In genomic region chr2:217890445-217890844, GRCh38 we compare ENCODE assay signal across 10 cellular contexts.
DNase-seq lines count a peak whose midpoint lies in the region; ATAC-seq, FAIRE-seq and TF ChIP-seq lines count a peak whose summit lies in the region.
"Had no signal": no experiment of that assay in that cellular context is flagged by ENCODE, and none has a peak within 500 bp of the region (broad histone marks: within the 10 kb centered on the region; RNA-seq: fewer than 3 reads in every experiment).

No MANE protein-coding gene starts in this region.

- TF ChIP-seq CTCF in astrocyte (IDR thresholded peaks at IDR 0.05; ENCODE audit: insufficient read depth, low read depth, low read length) (peak; percentile 27), hepatocyte (IDR thresholded peaks at IDR 0.05; ENCODE audit: poor library complexity) (peak; percentile 28), smooth muscle cell (IDR thresholded peaks at IDR 0.05; ENCODE audit: borderline replicate concordance, insufficient read depth, poor library complexity, severe bottlenecking) (peak; percentile 14)
- TF ChIP-seq CTCF in activated CD8-positive, alpha-beta T cell treated with anti-CD3 and anti-CD28 coated beads for 36 hours (IDR thresholded peaks at IDR 0.05) = no peak

- DNase-seq in H54 (ENCODE audit: insufficient read length, low spot score) = peak; percentile 69
- peak; percentile 76 for DNase-seq in astrocyte (ENCODE audit: low read depth)
- DNase-seq in hepatocyte (ENCODE audit: low spot score) = peak; percentile 54
- no peak for DNase-seq in smooth muscle cell (lab: John Stamatoyannopoulos, UW; ENCODE audit: unreplicated experiment)
- no peak for DNase-seq in activated CD8-positive, alpha-beta T cell treated with anti-CD3 and anti-CD28 coated beads for 36 hours
- no peak for DNase-seq in mesenteric fat pad (ENCODE audit: low spot score)
- DNase-seq: NCI-H69 had no signal

- H3K27ac Mint-ChIP-seq in astrocyte (ENCODE audit: unreplicated experiment) = peak overlapping the region; percentile 8
- no peak overlapping the region for H3K27ac Mint-ChIP-seq in activated CD8-positive, alpha-beta T cell treated with anti-CD3 and anti-CD28 coated beads for 36 hours

- H3K27me3 Mint-ChIP-seq in astrocyte (ENCODE audit: low read depth, unreplicated experiment) = no peaks in the 10 kb centered on the region
- H3K27me3 Mint-ChIP-seq in activated CD8-positive, alpha-beta T cell treated with anti-CD3 and anti-CD28 coated beads for 36 hours = no peaks in the 10 kb centered on the region

- H3K9me3 ChIP-seq in astrocyte (ENCODE audit: insufficient read depth, low read depth, low read length) (no peaks in the 10 kb centered on the region), hepatocyte (ENCODE audit: low read depth) (no peaks in the 10 kb centered on the region), smooth muscle cell (replicated peaks; ENCODE audit: low read depth) (no peaks in the 10 kb centered on the region)

- H3K4me3 Mint-ChIP-seq in astrocyte (ENCODE audit: unreplicated experiment) = no peak overlapping the region
- no peak overlapping the region for H3K4me3 Mint-ChIP-seq in activated CD8-positive, alpha-beta T cell treated with anti-CD3 and anti-CD28 coated beads for 36 hours

- no peak overlapping the region for H2AFZ ChIP-seq in astrocyte (ENCODE audit: low read depth, low read length)
- H2AFZ ChIP-seq in hepatocyte = no peak overlapping the region
- H2AFZ ChIP-seq in smooth muscle cell (ENCODE audit: low read depth) = no peak overlapping the region

- H3K4me3 ChIP-seq in astrocyte (ENCODE audit: insufficient read depth, low read depth, low read length) (no peak overlapping the region), hepatocyte (no peak overlapping the region), smooth muscle cell (no peak overlapping the region)
- H3K4me3 ChIP-seq: skin epidermis had no signal

- intact Hi-C loops in activated CD8-positive, alpha-beta T cell treated with anti-CD3 and anti-CD28 coated beads for 36 hours (cut with micrococcal nuclease) = no loop called here

- peaks cover 59% of the 10 kb centered on the region for H3K36me3 ChIP-seq in astrocyte (ENCODE audit: insufficient read depth, low read length)
- no peaks in the 10 kb centered on the region for H3K36me3 ChIP-seq in hepatocyte (replicated peaks; ENCODE audit: insufficient read depth, low read depth)
- H3K36me3 ChIP-seq in smooth muscle cell (ENCODE audit: low read depth) = no peaks in the 10 kb centered on the region

- POLR2A ChIA-PET in activated CD8-positive, alpha-beta T cell treated with anti-CD3 and anti-CD28 coated beads for 36 hours (lab: Charles Lee) = no interaction called here

- H3K27me3 ChIP-seq in astrocyte (ENCODE audit: insufficient read depth, low read length) = no peaks in the 10 kb centered on the region
- H3K27me3 ChIP-seq in hepatocyte = no peaks in the 10 kb centered on the region
- H3K27me3 ChIP-seq in smooth muscle cell (ENCODE audit: low read depth) = no peaks in the 10 kb centered on the region

- H3K9ac ChIP-seq in astrocyte (ENCODE audit: low read length) (peak overlapping the region; percentile 55), smooth muscle cell (ENCODE audit: low read depth) (no peak overlapping the region)

- no peaks in the 10 kb centered on the region for H3K9me3 Mint-ChIP-seq in astrocyte (ENCODE audit: unreplicated experiment)
- no peaks in the 10 kb centered on the region for H3K9me3 Mint-ChIP-seq in activated CD8-positive, alpha-beta T cell treated with anti-CD3 and anti-CD28 coated beads for 36 hours

- no peak for TF ChIP-seq POLR2A in H54 (IDR thresholded peaks at IDR 0.05; ENCODE audit: low read depth, low read length)

- no peak for FAIRE-seq in H54 (lab: Jason Lieb, UNC)
- peak; percentile 59 for FAIRE-seq in astrocyte (lab: Jason Lieb, UNC)

- whole genome bisulfite sequencing in hepatocyte (ENCODE audit: low lambda C conversion rate, missing lambda C conversion rate) = 82% methylated on average over 4 of the region's 4 CpGs
- WGBS in smooth muscle cell (ENCODE audit: low lambda C conversion rate) = 79% methylated on average over 4 of the region's 4 CpGs

- H3K4me1 ChIP-seq in astrocyte (ENCODE audit: insufficient read depth, low read length) (peaks cover 13% of the 10 kb centered on the region), hepatocyte (ENCODE audit: insufficient read depth) (no peaks in the 10 kb centered on the region), smooth muscle cell (ENCODE audit: low read depth) (no peaks in the 10 kb centered on the region)

- peaks cover 2% of the 10 kb centered on the region for H3F3A ChIP-seq in smooth muscle cell (ENCODE audit: low read depth)

- peaks cover 5% of the 10 kb centered on the region for H3K4me1 Mint-ChIP-seq in astrocyte (ENCODE audit: low read depth, unreplicated experiment)
- no peaks in the 10 kb centered on the region for H3K4me1 Mint-ChIP-seq in activated CD8-positive, alpha-beta T cell treated with anti-CD3 and anti-CD28 coated beads for 36 hours (ENCODE audit: low read depth)

- peak overlapping the region; percentile 44 for H3K4me2 ChIP-seq in astrocyte (ENCODE audit: low read length)
- H3K4me2 ChIP-seq in hepatocyte = no peak overlapping the region
- no peak overlapping the region for H3K4me2 ChIP-seq in smooth muscle cell

- H3K9me2 ChIP-seq in hepatocyte (replicated peaks; ENCODE audit: insufficient read depth) = no peaks in the 10 kb centered on the region

- CTCF ChIA-PET in activated CD8-positive, alpha-beta T cell treated with anti-CD3 and anti-CD28 coated beads for 36 hours (lab: Charles Lee) = interaction anchor here (9.5 kb wide), 1 partner anchor 102 kb away, joined by 188 read pairs; no protein-coding TSS in a partner anchor

- H3K27ac ChIP-seq in astrocyte (ENCODE audit: low read depth, low read length) (peak overlapping the region; percentile 74), hepatocyte (no peak overlapping the region), smooth muscle cell (ENCODE audit: low read depth) (no peak overlapping the region)

- no peak for ATAC-seq in activated CD8-positive, alpha-beta T cell treated with anti-CD3 and anti-CD28 coated beads for 36 hours
- ATAC-seq in GM19023 (IDR thresholded peaks at IDR 0.05; ENCODE audit: unreplicated experiment) (no peak), GM21528 (IDR thresholded peaks at IDR 0.05; ENCODE audit: low FRiP score, unreplicated experiment) (no peak)

- H3K79me2 ChIP-seq in astrocyte (ENCODE audit: insufficient read depth, low read length) (peaks cover 8% of the 10 kb centered on the region), hepatocyte (no peaks in the 10 kb centered on the region), smooth muscle cell (ENCODE audit: low read depth) (peaks cover 5% of the 10 kb centered on the region)

- H4K20me1 ChIP-seq in astrocyte (ENCODE audit: insufficient read depth, low read length) (peaks cover 91% of the 10 kb centered on the region), hepatocyte (ENCODE audit: insufficient read depth, poor library complexity, severe bottlenecking) (no peaks in the 10 kb centered on the region), smooth muscle cell (ENCODE audit: low read depth) (peaks cover 97% of the 10 kb centered on the region)

- H3K36me3 Mint-ChIP-seq in astrocyte (ENCODE audit: low read depth, unreplicated experiment) = peaks cover 81% of the 10 kb centered on the region
- H3K36me3 Mint-ChIP-seq in activated CD8-positive, alpha-beta T cell treated with anti-CD3 and anti-CD28 coated beads for 36 hours (ENCODE audit: low read depth) = no peaks in the 10 kb centered on the region

Comparison
In these comparisons a context has a peak if more than half of its experiments do, and no peak if none do; other contexts are left out.
1. DNase-seq: peak in H54 (single experiment), astrocyte (single experiment) and hepatocyte (single experiment); none in smooth muscle cell (single experiment), activated CD8-positive, alpha-beta T cell treated with anti-CD3 and anti-CD28 coated beads for 36 hours (single experiment) and mesenteric fat pad (single experiment).